Comparison of ENCODE assay signal across 8 cellular contexts in genomic region chrX:153725039-153725831, GRCh38. TPM values are rescaled to one million over a fixed set of nuclear protein-coding genes. Genes with fewer than 3 reads are reported as not detected.
DNase-seq lines count a peak whose midpoint lies in the region; TF ChIP-seq lines count a peak whose summit lies in the region.

No MANE protein-coding gene starts in this region.

- H3K36me3 ChIP-seq in HUES48 (ENCODE audit: control insufficient read depth, insufficient read depth, low read length) (peaks cover 16% of the 10 kb centered on the region), mucosa of stomach (ENCODE audit: control insufficient read depth, insufficient read depth, low read length) (no peaks in the 10 kb centered on the region)

- no peak overlapping the region for H3K27ac Mint-ChIP-seq in MCF 10A (ENCODE audit: low read depth, unreplicated experiment)

- H3K9ac ChIP-seq in HUES48 (ENCODE audit: low read depth, low read length) (no peak overlapping the region), mucosa of stomach (ENCODE audit: low read length) (peak overlapping the region; percentile 41)

- POLR2A ChIA-PET in MCF 10A (lab: Yijun Ruan, JAX) = no interaction called here

- peaks cover 30% of the 10 kb centered on the region for H3K36me3 Mint-ChIP-seq in MCF 10A (ENCODE audit: insufficient read depth, unreplicated experiment)

- H3K9me3 Mint-ChIP-seq in MCF 10A (ENCODE audit: unreplicated experiment) = no peaks in the 10 kb centered on the region

- DNase-seq in NCI-H2196 (lab: John Stamatoyannopoulos, UW; ENCODE audit: unreplicated experiment) (peak; percentile 2), NCI-H2196 treated with DMSO at 0.1 percent for 48 hours (lab: John Stamatoyannopoulos, UW; ENCODE audit: unreplicated experiment) (no peak), MCF 10A (ENCODE audit: unreplicated experiment) (no peak), islet precursor cell (no peak), NCI-H2107 (lab: John Stamatoyannopoulos, UW) (no peak), SHP77 treated with DMSO at 0.1 percent for 48 hours (lab: John Stamatoyannopoulos, UW) (no peak)

- H3K4me3 Mint-ChIP-seq in MCF 10A (ENCODE audit: unreplicated experiment) = peak overlapping the region; percentile 82

- peaks cover 19% of the 10 kb centered on the region for H3K4me1 Mint-ChIP-seq in MCF 10A (ENCODE audit: insufficient read depth, unreplicated experiment)

- BruUV-seq in MCF 10A (replicated peaks; lab: Mats Ljungman, UMichigan) = no TSS peak

- H3K27me3 Mint-ChIP-seq in MCF 10A (ENCODE audit: insufficient read depth, unreplicated experiment) = no peaks in the 10 kb centered on the region

- CTCF ChIA-PET in MCF 10A (lab: Yijun Ruan, JAX) = no interaction called here

- no peak for TF ChIP-seq CTCF in MCF 10A (IDR thresholded peaks at IDR 0.05; ENCODE audit: unreplicated experiment)

- peaks cover 29% of the 10 kb centered on the region for H3K9me3 ChIP-seq in HUES48 (ENCODE audit: control insufficient read depth, insufficient read depth, low read length)
- no peaks in the 10 kb centered on the region for H3K9me3 ChIP-seq in mucosa of stomach (ENCODE audit: control insufficient read depth, low read length)

- H3K27me3 ChIP-seq in HUES48 (ENCODE audit: control insufficient read depth, insufficient read depth, low read length) (no peaks in the 10 kb centered on the region), mucosa of stomach (ENCODE audit: control insufficient read depth, insufficient read depth, low read length) (no peaks in the 10 kb centered on the region)

- intact Hi-C loops in MCF 10A (cut with micrococcal nuclease) = loop anchor here (2.0 kb wide), 1 partner anchor 70 kb away; the partner anchor contains the start of genes IDH3G and SSR4

- no peak overlapping the region for H3K27ac ChIP-seq in HUES48 (ENCODE audit: low read depth, low read length)

- H3K4me1 ChIP-seq in HUES48 (ENCODE audit: control insufficient read depth, insufficient read depth, low read length) (peaks cover 11% of the 10 kb centered on the region), mucosa of stomach (ENCODE audit: control insufficient read depth, insufficient read depth, low read length) (peaks cover 37% of the 10 kb centered on the region)

- peak overlapping the region; percentile 78 for H3K4me3 ChIP-seq in HUES48 (ENCODE audit: low read depth, low read length)
- H3K4me3 ChIP-seq in mucosa of stomach (ENCODE audit: low read length) = no peak overlapping the region

RNA-seq across cellular contexts. Expression of gene ABCD1, which starts 0.6 kb away (rescaled TPM):
- 3.5 and 4.1 TPM in 2 replicates for total RNA-seq in MCF 10A (2022)

RNA-seq across cellular contexts. Expression of gene BCAP31, which starts 1.0 kb away (rescaled TPM):
- 197 and 203 TPM in 2 replicates for total RNA-seq in MCF 10A (2022)

RNA-seq across cellular contexts. Expression of gene SLC6A8, which starts 37.5 kb away (rescaled TPM):
- 59.9 and 66.6 TPM in 2 replicates for total RNA-seq in MCF 10A (2022)

RNA-seq across cellular contexts. Expression of gene PLXNB3, which starts 38.8 kb away (rescaled TPM):
- 7.2 and 13.5 TPM in 2 replicates for total RNA-seq in MCF 10A (2022)

RNA-seq across cellular contexts. Expression of gene PNCK, which starts 51.6 kb away (rescaled TPM):
- not detected in 2 replicates for total RNA-seq in MCF 10A (2022)
